ENCODE assay signal across 2 cellular contexts in the genomic region with DNA sequence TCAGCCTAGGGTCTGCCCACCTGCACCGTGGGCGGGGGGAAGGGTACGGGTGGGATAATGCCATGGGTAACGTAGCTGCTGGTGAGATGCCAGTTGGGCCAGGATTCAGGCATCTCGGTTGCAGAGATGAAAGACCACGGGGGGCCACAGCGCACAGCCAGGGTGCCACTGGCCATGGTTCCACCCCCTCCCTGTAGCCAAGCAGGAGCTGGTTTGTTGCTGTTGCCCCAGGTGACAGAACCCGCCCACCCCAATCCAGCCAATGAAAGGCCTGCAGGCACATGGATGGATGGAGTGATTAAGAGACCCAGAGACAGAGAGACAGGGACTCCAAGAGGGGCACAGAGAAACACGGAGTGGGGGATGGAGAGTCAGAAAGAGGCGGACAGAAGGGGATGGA.
TF ChIP-seq lines count a peak whose summit lies in the region.

No MANE protein-coding gene starts in this region.

TF ChIP-seq in IMR-90, 13 proteins besides CTCF, POLR2A, EP300 and RAD21:
- TF ChIP-seq SMC3 (IDR thresholded peaks at IDR 0.05; ENCODE audit: low read depth, low read length), result no peak

TF ChIP-seq in H1, 55 proteins besides CTCF, POLR2A, EP300 and RAD21:
- TF ChIP-seq SP2 (IDR thresholded peaks at IDR 0.05; ENCODE audit: low read length) (peak; percentile 16; the same call in 1 of the 2 replicates), POLR2AphosphoS5 (IDR thresholded peaks at IDR 0.05; ENCODE audit: low read depth, low read length) (no peak), SP1 (IDR thresholded peaks at IDR 0.05; ENCODE audit: low read depth, low read length) (peak; percentile 50; the same call in 1 of the 2 replicates)
- TF ChIP-seq, protein P1, sequence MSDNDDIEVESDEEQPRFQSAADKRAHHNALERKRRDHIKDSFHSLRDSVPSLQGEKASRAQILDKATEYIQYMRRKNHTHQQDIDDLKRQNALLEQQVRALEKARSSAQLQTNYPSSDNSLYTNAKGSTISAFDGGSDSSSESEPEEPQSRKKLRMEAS (IDR thresholded peaks at IDR 0.05), result peak; percentile 58
TF ChIP-seq in H1: peak in this region for 3.
